15 cellular contexts compared by ENCODE assay signal in the genomic region with DNA sequence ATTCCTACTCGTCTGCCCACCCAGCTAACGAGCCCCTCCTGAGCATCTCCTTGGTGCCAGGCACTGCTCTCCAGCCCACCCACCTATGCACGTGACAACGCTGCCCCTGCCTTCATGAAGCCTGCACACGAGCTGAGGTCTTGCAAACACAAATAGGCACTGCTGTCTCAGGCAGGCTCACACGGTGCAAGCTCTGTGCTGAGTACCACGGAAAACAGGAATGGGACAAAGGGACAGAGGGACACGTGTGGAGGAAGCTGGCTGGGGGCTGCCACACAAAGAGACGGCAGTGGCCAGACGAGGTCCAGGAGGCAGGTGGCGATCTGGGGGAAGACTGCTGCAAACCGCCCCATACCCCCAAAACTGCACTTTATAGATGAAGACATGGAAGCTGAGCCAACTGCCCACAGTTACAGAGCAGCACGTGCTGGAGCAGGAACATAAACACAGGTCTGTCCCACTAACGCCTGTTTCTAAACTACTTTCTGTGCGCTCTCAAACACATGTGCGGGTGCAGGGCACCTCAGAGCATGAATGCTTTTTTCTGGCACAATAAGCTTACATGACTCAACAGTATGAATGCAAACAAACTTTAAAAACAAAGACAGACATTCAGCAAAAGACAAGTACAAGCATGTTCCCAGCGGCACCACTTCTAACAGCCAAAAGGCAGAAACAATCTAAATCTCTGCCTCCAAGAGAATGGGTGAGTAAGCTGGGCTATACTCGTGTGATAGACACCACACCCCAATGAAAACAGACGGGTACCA.
DNase-seq lines count a peak whose midpoint lies in the region; ATAC-seq and TF ChIP-seq lines count a peak whose summit lies in the region.
"Had no signal": no experiment of that assay in that cellular context is flagged by ENCODE, and none has a peak within 500 bp of the region (broad histone marks: within the 10 kb centered on the region; RNA-seq: fewer than 3 reads in every experiment).

No MANE protein-coding gene starts in this region.

- DNase-seq in H4 (ENCODE audit: low spot score) (peak; percentile 20), SW480 (ENCODE audit: low spot score) (peak; percentile 30), esophagus squamous epithelium (lab: John Stamatoyannopoulos, UW) (no peak), posterior vena cava (ENCODE audit: low spot score) (peak; percentile 24), left cardiac atrium (no peak), NCI-H128 (lab: John Stamatoyannopoulos, UW; ENCODE audit: unreplicated experiment) (no peak), RPMI8226 (no peak)
- DNase-seq: activated T-cell treated with anti-CD3 and anti-CD28 coated beads, Interleukin-2, amount 50 U/mL, for 24 hours; heart right ventricle; NCI-H187; retina; upper lobe of right lung had no signal

- H3K36me3 ChIP-seq in esophagus squamous epithelium: peaks cover 0 to 95% (median 18%) of the 10 kb centered on the region in 3 donors

- H3K27ac ChIP-seq in esophagus squamous epithelium: peak overlapping the region; percentile 75 to 87 (median 80)
- H3K27ac ChIP-seq: heart right ventricle, upper lobe of right lung had no signal

- H3K9me3 ChIP-seq in esophagus squamous epithelium: peaks cover 0 to 16% (median 10%) of the 10 kb centered on the region in 3 donors
- H3K9me3 ChIP-seq: upper lobe of right lung had no signal

- H3K4me3 ChIP-seq in esophagus squamous epithelium: peak overlapping the region in 1 of 4 donors; percentile 15
- H3K4me3 ChIP-seq: heart right ventricle, lung, upper lobe of right lung had no signal

- intact Hi-C loops in esophagus squamous epithelium (cut with DNase I) (no loop called here), posterior vena cava (cut with DNase I) (no loop called here), left cardiac atrium (cut with DNase I) (no loop called here)

- TF ChIP-seq POLR2A in esophagus squamous epithelium (IDR thresholded peaks at IDR 0.05): no peak

- H3K27me3 ChIP-seq in esophagus squamous epithelium: no peaks in the 10 kb centered on the region
- H3K27me3 ChIP-seq: heart right ventricle, upper lobe of right lung had no signal

- H3K4me1 ChIP-seq in esophagus squamous epithelium: peaks cover 7 to 38% (median 14%) of the 10 kb centered on the region in 3 donors
- H3K4me1 ChIP-seq: upper lobe of right lung had no signal

- no peak for TF ChIP-seq CTCF in esophagus squamous epithelium (IDR thresholded peaks at IDR 0.05)

- 46 to 55% methylated on average over 14 to 17 of the region's 19 CpGs for WGBS in esophagus squamous epithelium, 2 donors

- ATAC-seq in left cardiac atrium (no peak), GM21737 (IDR thresholded peaks at IDR 0.05; ENCODE audit: unreplicated experiment) (no peak)
- ATAC-seq: heart right ventricle, Right ventricle myocardium inferior, upper lobe of right lung had no signal

Comparison
In these comparisons a context has a peak if more than half of its experiments do, and no peak if none do; other contexts are left out.
1. DNase-seq: peak in H4 (single experiment), SW480 (single experiment) and posterior vena cava (single experiment); none in esophagus squamous epithelium (single experiment), left cardiac atrium (single experiment), NCI-H128 (single experiment) and RPMI8226 (single experiment).